Comparison of ENCODE assay signal across 9 cellular contexts in genomic region chr2:129876576-129876975, GRCh38.
DNase-seq lines count a peak whose midpoint lies in the region; ATAC-seq and TF ChIP-seq lines count a peak whose summit lies in the region.
"Had no signal": no experiment of that assay in that cellular context is flagged by ENCODE, and none has a peak within 500 bp of the region (broad histone marks: within the 10 kb centered on the region; RNA-seq: fewer than 3 reads in every experiment).

No MANE protein-coding gene starts in this region.

- ATAC-seq in CD8-positive, alpha-beta T cell = no peak
- no peak for ATAC-seq in GM19452 (IDR thresholded peaks at IDR 0.05; ENCODE audit: unreplicated experiment)

- H3K4me3 Mint-ChIP-seq in CD8-positive, alpha-beta T cell = peak overlapping the region; percentile 54
- peak overlapping the region; percentile 87 for H3K4me3 Mint-ChIP-seq in endodermal cell

- intact Hi-C loops in CD8-positive, alpha-beta T cell (cut with DNase I, micrococcal nuclease) = loop anchor here (2.0 to 5.0 kb wide), 5 partner anchors 466 to 1616 kb away; partner anchors contain the start of genes IMP4 (in 1 of the 2), MZT2A (in 1 of the 2) and PTPN18 (in 1 of the 2)

- DNase-seq in CD8-positive, alpha-beta T cell = peak in 1 of 7 experiments; percentile 46
- DNase-seq in NB4 (ENCODE audit: low read depth) = no peak
- DNase-seq in endodermal cell = peak; percentile 35
- DNase-seq in osteoblast (ENCODE audit: insufficient read length, low spot score, missing footprints) = no peak
- no peak for DNase-seq in AG08396 (ENCODE audit: low spot score)
- DNase-seq in NCI-H146 treated with DMSO at 0.1 percent for 48 hours (lab: John Stamatoyannopoulos, UW; ENCODE audit: unreplicated experiment) = no peak
- no peak for DNase-seq in activated CD4-positive, alpha-beta T cell treated with anti-CD3 and anti-CD28 coated beads for 48 hours
- DNase-seq: cortex of kidney had no signal

- H3K4me1 Mint-ChIP-seq in CD8-positive, alpha-beta T cell (ENCODE audit: low read depth) = peaks cover 16% of the 10 kb centered on the region
- peaks cover 6% of the 10 kb centered on the region for H3K4me1 Mint-ChIP-seq in endodermal cell

- H3K4me2 ChIP-seq in osteoblast (ENCODE audit: insufficient read depth, low read length) = peak overlapping the region; percentile 82

- H3K79me2 ChIP-seq in osteoblast (ENCODE audit: insufficient read depth, low read length) = no peaks in the 10 kb centered on the region

- H3K36me3 Mint-ChIP-seq in CD8-positive, alpha-beta T cell = peaks cover 2% of the 10 kb centered on the region
- no peaks in the 10 kb centered on the region for H3K36me3 Mint-ChIP-seq in endodermal cell (ENCODE audit: low read depth)

- no peak overlapping the region for H3K27ac ChIP-seq in CD8-positive, alpha-beta T cell (ENCODE audit: low read depth, low read length)
- H3K27ac ChIP-seq in endodermal cell (ENCODE audit: low read depth, low read length) (no peak overlapping the region), osteoblast (ENCODE audit: low read depth, low read length) (no peak overlapping the region)

- WGBS in endodermal cell (ENCODE audit: insufficient coverage in 1 of 2, insufficient read length in 1 of 2), 2 experiments = 79 to 82% methylated on average over 5 to 6 of the region's 6 CpGs

- no peaks in the 10 kb centered on the region for H3K36me3 ChIP-seq in CD8-positive, alpha-beta T cell (ENCODE audit: insufficient read depth, low read length)
- no peaks in the 10 kb centered on the region for H3K36me3 ChIP-seq in endodermal cell (ENCODE audit: control insufficient read depth, insufficient read depth, low read length)
- H3K36me3 ChIP-seq in osteoblast (ENCODE audit: insufficient read depth, low read length) = no peaks in the 10 kb centered on the region

- TF ChIP-seq POLR2A in NB4 (IDR thresholded peaks at IDR 0.05; ENCODE audit: extremely low read depth, insufficient read length) = no peak

- CTCF ChIA-PET in CD8-positive, alpha-beta T cell (lab: Charles Lee) = interaction anchor here (0.5 to 1.5 kb wide), 2 partner anchors 27 to 1325 kb away, joined by 3 to 5 read pairs; no protein-coding TSS in a partner anchor

- H3K9me3 Mint-ChIP-seq in CD8-positive, alpha-beta T cell = no peaks in the 10 kb centered on the region
- no peaks in the 10 kb centered on the region for H3K9me3 Mint-ChIP-seq in endodermal cell

- POLR2A ChIA-PET in CD8-positive, alpha-beta T cell (lab: Charles Lee) = interaction anchor here (0.6 to 1.3 kb wide), 3 partner anchors 29 to 1812 kb away, joined by 3 read pairs; partner anchors contain the start of gene IMP4

- no peaks in the 10 kb centered on the region for H3K9me3 ChIP-seq in CD8-positive, alpha-beta T cell (ENCODE audit: low read length)
- H3K9me3 ChIP-seq in endodermal cell (ENCODE audit: control insufficient read depth, low read length) (no peaks in the 10 kb centered on the region), osteoblast (ENCODE audit: low read depth, low read length) (no peaks in the 10 kb centered on the region)

- H3K4me3 ChIP-seq in CD8-positive, alpha-beta T cell (ENCODE audit: low read depth, low read length) = peak overlapping the region; percentile 87
- H3K4me3 ChIP-seq in NB4 (ENCODE audit: low read depth, low read length) (peak overlapping the region; percentile 72), endodermal cell (ENCODE audit: low read length) (peak overlapping the region; percentile 87), osteoblast (ENCODE audit: insufficient read depth, low read length) (no peak overlapping the region)

- peak overlapping the region; percentile 90 for H2AFZ ChIP-seq in osteoblast (ENCODE audit: low read length)

- H3K27me3 Mint-ChIP-seq in CD8-positive, alpha-beta T cell (ENCODE audit: low read depth) = no peaks in the 10 kb centered on the region
- peaks cover 22% of the 10 kb centered on the region for H3K27me3 Mint-ChIP-seq in endodermal cell (ENCODE audit: insufficient read depth)

- TF ChIP-seq CTCF in CD8-positive, alpha-beta T cell (IDR thresholded peaks at IDR 0.05) = no peak
- TF ChIP-seq CTCF in NB4 (IDR thresholded peaks at IDR 0.05; ENCODE audit: low read depth, low read length) (no peak), endodermal cell (conservative IDR thresholded peaks at IDR 0.05) (no peak), osteoblast (IDR thresholded peaks at IDR 0.05; ENCODE audit: extremely low read depth, low read depth, low read length) (no peak)

- peaks cover 11% of the 10 kb centered on the region for H3K4me1 ChIP-seq in CD8-positive, alpha-beta T cell (ENCODE audit: insufficient read depth, low read length)
- H3K4me1 ChIP-seq in endodermal cell (ENCODE audit: control insufficient read depth, insufficient read depth, low read length) (no peaks in the 10 kb centered on the region), osteoblast (ENCODE audit: insufficient read depth, low read length) (no peaks in the 10 kb centered on the region)

- peak overlapping the region; percentile 95 for H3K27ac Mint-ChIP-seq in CD8-positive, alpha-beta T cell
- no peak overlapping the region for H3K27ac Mint-ChIP-seq in endodermal cell

- no peaks in the 10 kb centered on the region for H3K27me3 ChIP-seq in CD8-positive, alpha-beta T cell (ENCODE audit: insufficient read depth, low read length)
- H3K27me3 ChIP-seq in endodermal cell (ENCODE audit: control insufficient read depth, insufficient read depth, low read length, poor library complexity, severe bottlenecking) (no peaks in the 10 kb centered on the region), osteoblast (ENCODE audit: insufficient read depth, low read length) (no peaks in the 10 kb centered on the region)

- no peak overlapping the region for H3K9ac ChIP-seq in endodermal cell (ENCODE audit: extremely low read depth, low read length, poor library complexity, severe bottlenecking)

- no peaks in the 10 kb centered on the region for H4K20me1 ChIP-seq in osteoblast (ENCODE audit: insufficient read depth, low read length)
